8 cellular contexts compared by ENCODE assay signal in genomic region chr17:74981979-74982662, GRCh38. TPM values are rescaled to one million over a fixed set of nuclear protein-coding genes. Genes with fewer than 3 reads are reported as not detected.
DNase-seq lines count a peak whose midpoint lies in the region; ATAC-seq and TF ChIP-seq lines count a peak whose summit lies in the region.

No MANE protein-coding gene starts in this region.

- POLR2A ChIA-PET in activated CD4-positive, alpha-beta T cell treated with anti-CD3 and anti-CD28 coated beads for 36 hours (lab: Charles Lee) = no interaction called here

- no peaks in the 10 kb centered on the region for H3K27me3 ChIP-seq in layer of hippocampus (ENCODE audit: control insufficient read depth, insufficient read depth, low read length)

- intact Hi-C loops in activated CD4-positive, alpha-beta T cell treated with anti-CD3 and anti-CD28 coated beads for 36 hours (cut with DNase I, micrococcal nuclease) = loop anchor here (1.0 to 5.0 kb wide), 7 partner anchors 10 to 535 kb away; partner anchors contain the start of genes ARMC7 (in 1 of the 2), CASKIN2 (in 1 of the 2), HID1 (in 1 of the 2) and MRPL58 (in 1 of the 2)

- peak overlapping the region; percentile 80 for H3K4me3 ChIP-seq in AG10803 (ENCODE audit: low read length)

- CTCF ChIA-PET in activated CD4-positive, alpha-beta T cell treated with anti-CD3 and anti-CD28 coated beads for 36 hours (lab: Charles Lee) = interaction anchor here (0.7 to 2.1 kb wide), 2 partner anchors 20 to 29 kb away, joined by 3 to 9 read pairs; no protein-coding TSS in a partner anchor

- peaks cover 18% of the 10 kb centered on the region for H3K4me1 Mint-ChIP-seq in activated CD4-positive, alpha-beta T cell treated with anti-CD3 and anti-CD28 coated beads for 36 hours
- H3K4me1 Mint-ChIP-seq in chondrocyte (ENCODE audit: low read depth) = peaks cover 16% of the 10 kb centered on the region

- no peaks in the 10 kb centered on the region for H3K9me3 Mint-ChIP-seq in activated CD4-positive, alpha-beta T cell treated with anti-CD3 and anti-CD28 coated beads for 36 hours (ENCODE audit: low read depth)
- no peaks in the 10 kb centered on the region for H3K9me3 Mint-ChIP-seq in chondrocyte (ENCODE audit: low read depth)

- peaks cover 5% of the 10 kb centered on the region for H3K27me3 Mint-ChIP-seq in activated CD4-positive, alpha-beta T cell treated with anti-CD3 and anti-CD28 coated beads for 36 hours
- H3K27me3 Mint-ChIP-seq in chondrocyte (ENCODE audit: low read depth) = no peaks in the 10 kb centered on the region

- ATAC-seq in GM21515 (IDR thresholded peaks at IDR 0.05; ENCODE audit: unreplicated experiment) = peak; percentile 66
- peak; percentile 95 for ATAC-seq in activated CD4-positive, alpha-beta T cell treated with anti-CD3 and anti-CD28 coated beads for 36 hours
- ATAC-seq in GM18861 (IDR thresholded peaks at IDR 0.05; ENCODE audit: unreplicated experiment) = no peak

- peak; percentile 56 for DNase-seq in AG10803 (ENCODE audit: low read depth)
- DNase-seq in NCI-H2196 treated with DMSO at 0.1 percent for 48 hours (lab: John Stamatoyannopoulos, UW; ENCODE audit: unreplicated experiment) = peak; percentile 73
- peak; percentile 90 for DNase-seq in activated CD4-positive, alpha-beta T cell treated with anti-CD3 and anti-CD28 coated beads for 36 hours
- no peak for DNase-seq in chondrocyte (ENCODE audit: low spot score)
- peak; percentile 39 to 77 (median 56) for DNase-seq in stimulated activated CD4-positive, alpha-beta T cell treated with anti-CD3 and anti-CD28 coated beads, Interleukin-1b, Interleukin-23, amount 100 ng/mL, for 24 hours (ENCODE audit: low read depth in 4 of 4, low spot score in 1 of 4)

- peak overlapping the region; percentile 77 for H3K4me3 Mint-ChIP-seq in activated CD4-positive, alpha-beta T cell treated with anti-CD3 and anti-CD28 coated beads for 36 hours
- peak overlapping the region; percentile 87 for H3K4me3 Mint-ChIP-seq in chondrocyte (ENCODE audit: unreplicated experiment)

- peak overlapping the region; percentile 96 for H3K27ac ChIP-seq in layer of hippocampus (ENCODE audit: low read depth, low read length)

- H3K27ac Mint-ChIP-seq in activated CD4-positive, alpha-beta T cell treated with anti-CD3 and anti-CD28 coated beads for 36 hours = peak overlapping the region; percentile 79
- H3K27ac Mint-ChIP-seq in chondrocyte (ENCODE audit: unreplicated experiment) = peak overlapping the region; percentile 94

- peak; percentile 6; the same call in 1 of the 2 replicates for TF ChIP-seq CTCF in AG10803 (conservative IDR thresholded peaks at IDR 0.05; ENCODE audit: low read length)
- peak; percentile 47 for TF ChIP-seq CTCF in chondrocyte (IDR thresholded peaks at IDR 0.05)

- no peaks in the 10 kb centered on the region for H3K36me3 Mint-ChIP-seq in activated CD4-positive, alpha-beta T cell treated with anti-CD3 and anti-CD28 coated beads for 36 hours (ENCODE audit: low read depth)
- H3K36me3 Mint-ChIP-seq in chondrocyte (ENCODE audit: low read depth) = no peaks in the 10 kb centered on the region

RNA-seq across cellular contexts. Expression of gene CDR2L, which starts 5.3 kb away (rescaled TPM):
- total RNA-seq in activated CD4-positive, alpha-beta T cell treated with anti-CD3 and anti-CD28 coated beads for 36 hours = under 1 TPM; 0.89 to 0.91 TPM
- total RNA-seq in chondrocyte = 32.7 to 51.1 TPM (median 51.0 TPM) in 3 replicates

RNA-seq across cellular contexts. Expression of gene HID1, which starts 9.6 kb away (rescaled TPM):
- total RNA-seq in activated CD4-positive, alpha-beta T cell treated with anti-CD3 and anti-CD28 coated beads for 36 hours = 1 to 10 TPM; 1.6 TPM
- total RNA-seq in chondrocyte = 4.7 to 7.7 TPM (median 5.2 TPM) in 3 replicates

RNA-seq across cellular contexts. Expression of gene MRPL58, which starts 30.3 kb away (rescaled TPM):
- 10 to 100 TPM; 64.6 to 66.5 TPM for total RNA-seq in activated CD4-positive, alpha-beta T cell treated with anti-CD3 and anti-CD28 coated beads for 36 hours
- 18.9 to 25.7 TPM (median 19.8 TPM) in 3 replicates for total RNA-seq in chondrocyte

RNA-seq across cellular contexts. Expression of gene OTOP3, which starts 46.4 kb away (rescaled TPM):
- not detected for total RNA-seq in activated CD4-positive, alpha-beta T cell treated with anti-CD3 and anti-CD28 coated beads for 36 hours
- not detected in 3 replicates for total RNA-seq in chondrocyte

RNA-seq across cellular contexts. Expression of gene OTOP2, which starts 58.0 kb away (rescaled TPM):
- total RNA-seq in activated CD4-positive, alpha-beta T cell treated with anti-CD3 and anti-CD28 coated beads for 36 hours = not detected
- not detected in 3 replicates for total RNA-seq in chondrocyte

Comparison
In these comparisons a context has a peak if more than half of its experiments do, and no peak if none do; other contexts are left out.
1. RNA of gene CDR2L, which starts 5.3 kb away (total RNA-seq): 32.7 to 51.1 TPM in chondrocyte; 0.89 to 0.91 TPM in activated CD4-positive, alpha-beta T cell treated with anti-CD3 and anti-CD28 coated beads for 36 hours; every median in the first group is over 10 times any median in the second.